22 cellular contexts compared by ENCODE assay signal in the genomic region with DNA sequence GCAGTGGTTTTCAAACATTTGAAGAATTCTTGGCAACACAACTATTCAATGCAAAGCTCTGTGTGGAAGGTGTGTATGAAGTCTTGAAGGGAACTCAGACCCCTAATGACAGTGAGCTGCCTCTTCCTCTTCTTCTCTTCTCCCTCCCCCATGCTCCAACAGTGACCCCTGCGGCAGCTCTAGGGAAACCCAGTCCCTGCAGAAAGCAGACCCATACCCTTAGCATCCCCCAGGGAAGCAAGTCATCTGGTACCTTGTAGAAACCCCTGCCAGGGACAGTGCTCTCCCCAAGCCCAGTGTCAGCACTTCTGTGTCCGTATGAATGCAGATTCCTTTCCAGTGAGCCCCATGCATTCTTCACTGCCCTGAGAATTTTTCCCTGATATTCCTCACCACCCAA.
DNase-seq lines count a peak whose midpoint lies in the region; ATAC-seq, FAIRE-seq and TF ChIP-seq lines count a peak whose summit lies in the region.
"Had no signal": no experiment of that assay in that cellular context is flagged by ENCODE, and none has a peak within 500 bp of the region (broad histone marks: within the 10 kb centered on the region; RNA-seq: fewer than 3 reads in every experiment).

No MANE protein-coding gene starts in this region.

- intact Hi-C loops in K562 (cut with micrococcal nuclease) = no loop called here

- peak; percentile 43 for TF ChIP-seq CTCF in GM12873 (IDR thresholded peaks at IDR 0.05; ENCODE audit: insufficient read depth, low read depth, low read length, missing control alignments)
- peak in 2 of 3 experiments; percentile 26 to 29; a peak in 3 of 6 replicates for TF ChIP-seq CTCF in K562 (IDR thresholded peaks at IDR 0.05 in 2 of 3, conservative IDR thresholded peaks at IDR 0.05 in 1 of 3; ENCODE audit: insufficient read depth in 2 of 3, low read depth in 1 of 3, low read length in 3 of 3)
- TF ChIP-seq CTCF in nephron progenitor cell (IDR thresholded peaks at IDR 0.05) = peak; percentile 9

- POLR2A ChIA-PET in K562 (lab: Yijun Ruan, JAX) = interaction anchor here (0.6 kb wide), 1 partner anchor 530 kb away, joined by 3 read pairs; no protein-coding TSS in a partner anchor

- H3K36me3 ChIP-seq in Karpas-422 (ENCODE audit: insufficient read depth, low read length) (no peaks in the 10 kb centered on the region), K562 (ENCODE audit: control insufficient read depth, insufficient read depth, low read length) (no peaks in the 10 kb centered on the region)
- H3K36me3 ChIP-seq: lower lobe of right lung, tibial artery had no signal

- H3K79me2 ChIP-seq in Karpas-422 (ENCODE audit: low read length) (no peaks in the 10 kb centered on the region), K562 (ENCODE audit: control insufficient read depth, insufficient read depth, low read length) (no peaks in the 10 kb centered on the region)

- H3K27ac ChIP-seq in Karpas-422 (ENCODE audit: low read length) (no peak overlapping the region), K562 (ENCODE audit: extremely low read depth, low read depth, low read length) (no peak overlapping the region)
- H3K27ac ChIP-seq: epithelial cell of prostate, lower lobe of right lung, tibial artery had no signal

- in situ Hi-C loops in K562 (cut with MboI) = no loop called here

- H3K9me3 Mint-ChIP-seq in nephron progenitor cell = peaks cover 21% of the 10 kb centered on the region

- 0% methylated on average over 2 of the region's 2 CpGs for WGBS in K562 (ENCODE audit: insufficient coverage, low coverage, missing lambda C conversion rate)

- H4K20me1 ChIP-seq in Karpas-422 (ENCODE audit: insufficient read depth, low read depth, low read length) = no peaks in the 10 kb centered on the region
- H4K20me1 ChIP-seq in K562 (replicated peaks; ENCODE audit: control insufficient read depth, insufficient read depth, low read length) = no peaks in the 10 kb centered on the region

- H3K9me3 ChIP-seq in Karpas-422 (ENCODE audit: low read length) (no peaks in the 10 kb centered on the region; the same call in 1 of the 2 replicates), K562 (replicated peaks; ENCODE audit: control insufficient read depth, insufficient read depth, low read depth, low read length) (no peaks in the 10 kb centered on the region)
- H3K9me3 ChIP-seq: lower lobe of right lung, tibial artery had no signal

- H3K4me2 ChIP-seq in Karpas-422 (ENCODE audit: low read depth, low read length, poor library complexity, severe bottlenecking) (no peak overlapping the region), K562 (ENCODE audit: insufficient read depth, low read length) (no peak overlapping the region)
- H3K4me2 ChIP-seq: smooth muscle cell had no signal

- peaks cover 19% of the 10 kb centered on the region for H3K36me3 Mint-ChIP-seq in nephron progenitor cell (ENCODE audit: low read depth)
- H3K36me3 Mint-ChIP-seq: activated naive CD8-positive, alpha-beta T cell treated with anti-CD3 and anti-CD28 coated beads for 36 hours had no signal

- H3K27ac Mint-ChIP-seq in nephron progenitor cell = no peak overlapping the region
- H3K27ac Mint-ChIP-seq: activated naive CD8-positive, alpha-beta T cell treated with anti-CD3 and anti-CD28 coated beads for 36 hours; activated T-helper 2 cell treated with anti-CD3 and anti-CD28 coated beads, Interferon-gamma antibody, Interleukin-2, Interleukin-4, amounts not matched to agents 10 μg/mL and 5 μg/mL and 100 μg/mL, durations not matched to agents 14 hours and 24 hours and 36 hours had no signal

- H3K27me3 Mint-ChIP-seq in nephron progenitor cell (ENCODE audit: low read depth, poor library complexity) = peaks cover 5% of the 10 kb centered on the region
- H3K27me3 Mint-ChIP-seq: activated naive CD8-positive, alpha-beta T cell treated with anti-CD3 and anti-CD28 coated beads for 36 hours had no signal

- TF ChIP-seq POLR2A in K562 (conservative IDR thresholded peaks at IDR 0.05) = no peak

- H3K9ac ChIP-seq in Karpas-422 (ENCODE audit: low read length) = no peak overlapping the region
- no peak overlapping the region for H3K9ac ChIP-seq in K562 (ENCODE audit: insufficient read depth in 1 of 2, low read depth in 2 of 2, low read length in 2 of 2)

- no peaks in the 10 kb centered on the region for H3K9me1 ChIP-seq in K562 (ENCODE audit: control insufficient read depth, insufficient read depth, low read length)

- no peak for ATAC-seq in K562
- no peak for ATAC-seq in HG02642 (IDR thresholded peaks at IDR 0.05; ENCODE audit: poor library complexity, unreplicated experiment)
- ATAC-seq: lower lobe of right lung, PC-3 had no signal

- no peak overlapping the region for H3K4me3 ChIP-seq in Karpas-422 (ENCODE audit: low read length)
- no peak overlapping the region for H3K4me3 ChIP-seq in K562
- H3K4me3 ChIP-seq: lower lobe of right lung, smooth muscle cell, tibial artery had no signal

- no peaks in the 10 kb centered on the region for H3K9me2 ChIP-seq in Karpas-422 (replicated peaks; ENCODE audit: insufficient read depth, low read length)

- no peak for TF ChIP-seq RAD21 in K562 (CRISPR knock-in tag; conservative IDR thresholded peaks at IDR 0.05 in 1 of 2, IDR thresholded peaks at IDR 0.05 in 1 of 2)

- no TSS peak for BruUV-seq in K562 (replicated peaks; lab: Mats Ljungman, UMichigan)

- H3K27me3 ChIP-seq in Karpas-422 (ENCODE audit: low read length) (no peaks in the 10 kb centered on the region), K562 (ENCODE audit: control insufficient read depth in 2 of 2, insufficient read depth in 2 of 2, low read length in 2 of 2) (no peaks in the 10 kb centered on the region)
- H3K27me3 ChIP-seq: tibial artery had no signal

- CTCF ChIA-PET in K562 (lab: Yijun Ruan, JAX; ENCODE audit: low intra/inter-chr PET ratio) = no interaction called here

- peak; percentile 66 for DNase-seq in Karpas-422
- peak in 2 of 4 experiments; percentile 5 to 6 for DNase-seq in K562 (ENCODE audit: extremely low read depth in 1 of 4, low spot score in 3 of 4)
- no peak for DNase-seq in nephron progenitor cell
- no peak for DNase-seq in NCI-H510A (lab: John Stamatoyannopoulos, UW)
- DNase-seq in KG1 (lab: John Stamatoyannopoulos, UW) = no peak
- DNase-seq: activated CD4-positive, alpha-beta T cell treated with anti-CD3 and anti-CD28 coated beads for 48 hours; activated naive CD8-positive, alpha-beta T cell treated with anti-CD3 and anti-CD28 coated beads for 36 hours; foreskin fibroblast; GOT3; IMR-90; lower lobe of right lung; NCI-H524 treated with DMSO at 0.1 percent for 48 hours; nucleus accumbens; PC-3; SHP77 treated with DMSO at 0.1 percent for 48 hours; stimulated activated naive CD4-positive, alpha-beta T cell treated with Interleukin-2 at 50 U/mL for 16 hours; tibial artery had no signal

- FAIRE-seq in K562 (lab: Jason Lieb, UNC) = no peak

- H3K4me3 Mint-ChIP-seq in nephron progenitor cell = no peak overlapping the region
- H3K4me3 Mint-ChIP-seq: activated naive CD8-positive, alpha-beta T cell treated with anti-CD3 and anti-CD28 coated beads for 36 hours had no signal

- peaks cover 33% of the 10 kb centered on the region for H3K4me1 Mint-ChIP-seq in nephron progenitor cell
- H3K4me1 Mint-ChIP-seq: activated naive CD8-positive, alpha-beta T cell treated with anti-CD3 and anti-CD28 coated beads for 36 hours had no signal

- no peak for TF ChIP-seq EP300 in K562 (IDR thresholded peaks at IDR 0.05; ENCODE audit: low read length)

- H3K4me1 ChIP-seq in Karpas-422 (ENCODE audit: low read length) (peaks cover 53% of the 10 kb centered on the region), K562 (replicated peaks in 1 of 2; ENCODE audit: control insufficient read depth in 2 of 2, insufficient read depth in 2 of 2, low read length in 2 of 2) (no peaks in the 10 kb centered on the region)
- H3K4me1 ChIP-seq: lower lobe of right lung, tibial artery had no signal

- H2AFZ ChIP-seq in Karpas-422 (ENCODE audit: low read length) (no peak overlapping the region), K562 (ENCODE audit: low read depth, low read length) (no peak overlapping the region)

TF ChIP-seq in K562, 482 proteins besides CTCF, POLR2A, EP300 and RAD21 (continues in another document):
- TF ChIP-seq ZNF165 (CRISPR knock-in tag; IDR thresholded peaks at IDR 0.05; ENCODE audit: borderline replicate concordance) (no peak), NCOA1 (IDR thresholded peaks at IDR 0.05; ENCODE audit: low read depth) (no peak), GTF2E2 (tag; IDR thresholded peaks at IDR 0.05) (no peak), PHF8 (IDR thresholded peaks at IDR 0.05; ENCODE audit: borderline replicate concordance, low read length) (no peak)
- TF ChIP-seq, protein P1, sequence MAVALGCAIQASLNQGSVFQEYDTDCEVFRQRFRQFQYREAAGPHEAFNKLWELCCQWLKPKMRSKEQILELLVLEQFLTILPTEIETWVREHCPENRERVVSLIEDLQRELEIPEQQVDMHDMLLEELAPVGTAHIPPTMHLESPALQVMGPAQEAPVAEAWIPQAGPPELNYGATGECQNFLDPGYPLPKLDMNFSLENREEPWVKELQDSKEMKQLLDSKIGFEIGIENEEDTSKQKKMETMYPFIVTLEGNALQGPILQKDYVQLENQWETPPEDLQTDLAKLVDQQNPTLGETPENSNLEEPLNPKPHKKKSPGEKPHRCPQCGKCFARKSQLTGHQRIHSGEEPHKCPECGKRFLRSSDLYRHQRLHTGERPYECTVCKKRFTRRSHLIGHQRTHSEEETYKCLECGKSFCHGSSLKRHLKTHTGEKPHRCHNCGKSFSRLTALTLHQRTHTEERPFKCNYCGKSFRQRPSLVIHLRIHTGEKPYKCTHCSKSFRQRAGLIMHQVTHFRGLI (CRISPR knock-in tag; IDR thresholded peaks at IDR 0.05) = no peak
- TF ChIP-seq, protein P2, sequence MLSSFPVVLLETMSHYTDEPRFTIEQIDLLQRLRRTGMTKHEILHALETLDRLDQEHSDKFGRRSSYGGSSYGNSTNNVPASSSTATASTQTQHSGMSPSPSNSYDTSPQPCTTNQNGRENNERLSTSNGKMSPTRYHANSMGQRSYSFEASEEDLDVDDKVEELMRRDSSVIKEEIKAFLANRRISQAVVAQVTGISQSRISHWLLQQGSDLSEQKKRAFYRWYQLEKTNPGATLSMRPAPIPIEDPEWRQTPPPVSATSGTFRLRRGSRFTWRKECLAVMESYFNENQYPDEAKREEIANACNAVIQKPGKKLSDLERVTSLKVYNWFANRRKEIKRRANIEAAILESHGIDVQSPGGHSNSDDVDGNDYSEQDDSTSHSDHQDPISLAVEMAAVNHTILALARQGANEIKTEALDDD (IDR thresholded peaks at IDR 0.05) = no peak
- TF ChIP-seq, protein P3, sequence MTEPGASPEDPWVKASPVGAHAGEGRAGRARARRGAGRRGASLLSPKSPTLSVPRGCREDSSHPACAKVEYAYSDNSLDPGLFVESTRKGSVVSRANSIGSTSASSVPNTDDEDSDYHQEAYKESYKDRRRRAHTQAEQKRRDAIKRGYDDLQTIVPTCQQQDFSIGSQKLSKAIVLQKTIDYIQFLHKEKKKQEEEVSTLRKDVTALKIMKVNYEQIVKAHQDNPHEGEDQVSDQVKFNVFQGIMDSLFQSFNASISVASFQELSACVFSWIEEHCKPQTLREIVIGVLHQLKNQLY (CRISPR knock-in tag; conservative IDR thresholded peaks at IDR 0.05) = no peak
